ENCODE assay signal across 14 cellular contexts in the genomic region with DNA sequence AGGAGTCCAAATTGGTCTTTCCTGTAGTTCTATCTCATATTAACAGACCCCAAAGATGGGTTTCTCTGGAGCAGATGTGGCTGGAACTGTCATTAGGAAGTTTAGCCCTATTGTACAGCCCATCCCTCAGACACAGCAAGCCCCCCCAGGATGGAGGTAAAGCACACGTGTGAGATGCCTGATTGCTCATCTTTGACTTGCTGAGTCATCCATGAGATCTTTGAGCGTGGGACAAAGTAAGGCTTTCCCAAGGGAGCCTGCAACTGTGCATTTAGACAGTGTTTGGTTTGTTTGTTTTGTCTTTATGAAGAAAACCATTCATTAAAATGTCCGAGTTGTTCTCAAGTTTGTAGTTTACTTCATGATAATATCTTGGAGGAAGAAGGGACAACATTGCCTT.
"Had no signal": no experiment of that assay in that cellular context is flagged by ENCODE, and none has a peak within 500 bp of the region (broad histone marks: within the 10 kb centered on the region; RNA-seq: fewer than 3 reads in every experiment).

No MANE protein-coding gene starts in this region.

- H3K9me3 ChIP-seq: tibial artery, uterus had no signal

- ATAC-seq: activated T-cell treated with anti-CD3 and anti-CD28 coated beads, Interleukin-2, amount 50 U/mL, for 72 hours had no signal

- H3K4me1 ChIP-seq: tibial artery, uterus had no signal

- DNase-seq: activated CD4-positive, alpha-beta T cell treated with anti-CD3 and anti-CD28 coated beads, Interleukin-2, amount 10 ng/mL, durations not matched to agents 7 days and 5 days; activated CD8-positive, alpha-beta memory T cell treated with anti-CD3 and anti-CD28 coated beads, Interleukin-2, amount 50 U/mL, for 48 hours; activated gamma-delta T cell treated with Interleukin-2 at 50 U/mL for 16 hours; activated naive CD8-positive, alpha-beta T cell treated with anti-CD3 and anti-CD28 coated beads for 36 hours; activated T-cell treated with anti-CD3 and anti-CD28 coated beads, Interleukin-2, amount 50 U/mL, for 72 hours; hippocampal formation; kidney glomerular epithelial cell; nucleus accumbens; posterior cingulate gyrus; retina; stimulated activated CD4-positive, alpha-beta T cell treated with anti-CD3 and anti-CD28 coated beads, Interleukin-2, amount 100 ng/mL, for 48 hours; stimulated activated naive CD4-positive, alpha-beta T cell; tibial artery; uterus had no signal

- H3K36me3 ChIP-seq: tibial artery, uterus had no signal

- H3K4me3 ChIP-seq: tibial artery, uterus had no signal

- H3K27me3 ChIP-seq: uterus had no signal

- H3K27ac ChIP-seq: tibial artery, uterus had no signal
